Comparison of ENCODE assay signal across 34 cellular contexts in genomic region chr12:94077209-94077608, GRCh38.
"Had no signal": no experiment of that assay in that cellular context is flagged by ENCODE, and none has a peak within 500 bp of the region (broad histone marks: within the 10 kb centered on the region; RNA-seq: fewer than 3 reads in every experiment).

No MANE protein-coding gene starts in this region.

- DNase-seq: Karpas-422, Kasumi-1, MG63, MM.1S, MV-4-11, NCI-H1048, NCI-H1092, NCI-H1092 treated with DMSO at 0.1 percent for 48 hours, NCI-H1105, NCI-H1105 treated with DMSO at 0.1 percent for 48 hours, NCI-H1417, NCI-H1417 treated with DMSO at 0.1 percent for 48 hours, NCI-H1436, NCI-H1436 treated with DMSO at 0.1 percent for 48 hours, NCI-H146, NCI-H1694, NCI-H1694 treated with DMSO at 0.1 percent for 48 hours, NCI-H187, NCI-H187 treated with DMSO at 0.1 percent for 48 hours, NCI-H1930, NCI-H2029, NCI-H2029 treated with DMSO at 0.1 percent for 48 hours, NCI-H2081, NCI-H2081 treated with DMSO at 0.1 percent for 48 hours, NCI-H2107, NCI-H2171, NCI-H2227 treated with DMSO at 0.1 percent for 48 hours, NCI-H226, NCI-H345, NCI-H446, NCI-H446 treated with DMSO at 0.1 percent for 48 hours, NCI-H510A, NCI-H510A treated with DMSO at 0.1 percent for 48 hours had no signal

- H3K27ac ChIP-seq: KMS-11 had no signal

- H3K27me3 ChIP-seq: MG63 had no signal

- H3K9ac ChIP-seq: KMS-11 had no signal

- H3K4me3 ChIP-seq: MG63 had no signal

- H3K9me3 ChIP-seq: MG63 had no signal

- H3K36me3 ChIP-seq: MG63 had no signal

- H3K4me2 ChIP-seq: KMS-11 had no signal
